In the genomic region with DNA sequence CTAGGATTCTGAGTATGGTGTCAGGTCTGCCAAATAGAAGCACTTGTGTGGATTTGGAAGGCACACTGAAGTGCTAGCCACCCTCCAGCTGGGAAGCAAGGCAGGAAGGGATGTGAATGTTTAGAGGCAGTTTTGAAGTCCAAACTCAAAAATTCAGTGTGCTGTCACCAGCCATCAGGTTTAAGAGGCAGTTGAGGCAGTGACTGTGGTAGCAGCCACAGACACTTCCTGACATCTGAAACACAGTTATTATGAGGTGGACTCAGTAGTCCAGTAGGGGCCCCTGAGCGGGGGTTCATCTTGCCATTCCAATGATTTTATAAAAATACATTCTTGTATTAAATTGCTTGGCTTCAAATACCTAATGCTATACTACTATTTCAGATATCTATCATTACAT, we compare ENCODE assay signal across 19 cellular contexts.
"Had no signal": no experiment of that assay in that cellular context is flagged by ENCODE, and none has a peak within 500 bp of the region (broad histone marks: within the 10 kb centered on the region; RNA-seq: fewer than 3 reads in every experiment).

No MANE protein-coding gene starts in this region.

- H3K36me3 Mint-ChIP-seq: stimulated activated memory B cell treated with anti-CD40 and anti-IgM and Interleukin-4, amounts not matched to agents 10 μg/mL and 1 μg/mL and 100 μg/mL, for 72 hours had no signal

- H3K27ac Mint-ChIP-seq: stimulated activated memory B cell treated with anti-CD40 and anti-IgM and Interleukin-4, amounts not matched to agents 10 μg/mL and 1 μg/mL and 100 μg/mL, for 72 hours had no signal

- DNase-seq: activated CD4-positive, alpha-beta T cell treated with anti-CD3 and anti-CD28 coated beads, Interleukin-2, amount 50 U/mL, for 4 hours; activated CD4-positive, CD25-positive, alpha-beta regulatory T cell; activated CD8-positive, alpha-beta memory T cell treated with anti-CD3 and anti-CD28 coated beads, Interleukin-2, amount 50 U/mL, for 48 hours; anterior cingulate cortex; brain microvascular endothelial cell; foreskin melanocyte; glutamatergic neuron; hippocampal formation; islet precursor cell; lower lobe of right lung; occipital lobe; posterior cingulate gyrus; sigmoid colon; stimulated activated CD4-positive, alpha-beta T cell treated with anti-CD3 and anti-CD28 coated beads, Interleukin-4, amount 100 ng/mL, for 4 hours; SW 1271; T1000; testis; upper lobe of left lung had no signal

- H3K4me3 Mint-ChIP-seq: stimulated activated memory B cell treated with anti-CD40 and anti-IgM and Interleukin-4, amounts not matched to agents 10 μg/mL and 1 μg/mL and 100 μg/mL, for 72 hours had no signal

- ATAC-seq: lower lobe of right lung; stimulated activated memory B cell treated with anti-CD40 and anti-IgM and Interleukin-4, amounts not matched to agents 10 μg/mL and 1 μg/mL and 100 μg/mL, for 72 hours had no signal

- H3K9me3 Mint-ChIP-seq: stimulated activated memory B cell treated with anti-CD40 and anti-IgM and Interleukin-4, amounts not matched to agents 10 μg/mL and 1 μg/mL and 100 μg/mL, for 72 hours had no signal
